Comparison of ENCODE assay signal across 21 cellular contexts in the genomic region with DNA sequence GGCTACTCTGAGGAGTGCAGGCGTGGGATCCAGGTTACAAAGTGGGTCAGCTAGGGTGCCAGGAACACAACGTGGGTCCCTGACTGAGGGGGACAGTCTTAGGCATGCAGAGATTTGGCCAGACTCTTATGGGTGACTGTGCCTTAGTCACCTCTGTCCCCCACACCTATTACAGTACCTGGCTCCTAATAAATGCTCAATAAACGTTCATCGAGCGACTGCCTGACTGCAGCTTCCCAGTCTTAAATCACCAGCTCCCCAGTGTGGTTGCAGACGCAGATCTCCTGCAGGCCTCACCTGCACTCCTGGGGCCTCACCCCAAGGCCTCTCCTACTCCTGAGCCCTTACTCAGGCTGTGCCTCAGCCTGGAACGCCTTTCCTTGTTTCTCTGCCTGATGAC. TPM values are rescaled to one million over a fixed set of nuclear protein-coding genes. Genes with fewer than 3 reads are reported as not detected.
DNase-seq lines count a peak whose midpoint lies in the region; ATAC-seq, FAIRE-seq and TF ChIP-seq lines count a peak whose summit lies in the region.
"Had no signal": no experiment of that assay in that cellular context is flagged by ENCODE, and none has a peak within 500 bp of the region (broad histone marks: within the 10 kb centered on the region; RNA-seq: fewer than 3 reads in every experiment).

No MANE protein-coding gene starts in this region.

- H3K4me1 Mint-ChIP-seq in activated CD4-positive, alpha-beta memory T cell treated with anti-CD3 and anti-CD28 coated beads for 36 hours (ENCODE audit: low read depth) = peaks cover 29% of the 10 kb centered on the region
- H3K4me1 Mint-ChIP-seq in glutamatergic neuron (ENCODE audit: low read depth, unreplicated experiment) = peaks cover 32% of the 10 kb centered on the region

- H3K79me2 ChIP-seq in HepG2 (ENCODE audit: insufficient read depth, low read length) = peaks cover 2% of the 10 kb centered on the region

- H3K27me3 ChIP-seq in HepG2 (ENCODE audit: control insufficient read depth in 1 of 2, insufficient read depth in 2 of 2, low read length in 2 of 2) = peaks cover 0 to 6% of the 10 kb centered on the region in 2 experiments; a peak in 2 of 5 replicates
- no peaks in the 10 kb centered on the region for H3K27me3 ChIP-seq in right lobe of liver
- H3K27me3 ChIP-seq: heart right ventricle had no signal

- H3K36me3 Mint-ChIP-seq in activated CD4-positive, alpha-beta memory T cell treated with anti-CD3 and anti-CD28 coated beads for 36 hours = peaks cover 8% of the 10 kb centered on the region
- peaks cover 4% of the 10 kb centered on the region for H3K36me3 Mint-ChIP-seq in glutamatergic neuron (ENCODE audit: unreplicated experiment)
- H3K36me3 Mint-ChIP-seq: brain had no signal

- H3K9ac ChIP-seq in HepG2 (ENCODE audit: insufficient read depth, low read depth, low read length) = no peak overlapping the region

- 82% methylated on average over 7 of the region's 7 CpGs for WGBS in HepG2 (ENCODE audit: low lambda C conversion rate)
- 100% methylated on average over 3 of the region's 7 CpGs for WGBS in right lobe of liver (ENCODE audit: insufficient coverage, low coverage, low lambda C conversion rate, missing lambda C conversion rate)

- H3K27ac Mint-ChIP-seq in activated CD4-positive, alpha-beta memory T cell treated with anti-CD3 and anti-CD28 coated beads for 36 hours = peak overlapping the region; percentile 66
- H3K27ac Mint-ChIP-seq in glutamatergic neuron (ENCODE audit: unreplicated experiment) = peak overlapping the region; percentile 88

- POLR2A ChIA-PET in HepG2 (lab: Yijun Ruan, JAX) = interaction anchor here (0.9 to 1.3 kb wide), 2 partner anchors 9 to 12 kb away, joined by 3 to 4 read pairs; no protein-coding TSS in a partner anchor
- POLR2A ChIA-PET in activated CD4-positive, alpha-beta memory T cell treated with anti-CD3 and anti-CD28 coated beads for 36 hours (lab: Charles Lee) = interaction anchor here (1.0 to 1.7 kb wide), 3 partner anchors 24 to 561 kb away, joined by 3 to 6 read pairs (median 3); a partner anchor contains a TSS

- H3K36me3 ChIP-seq in HepG2 (replicated peaks in 1 of 2; ENCODE audit: control insufficient read depth in 1 of 2, insufficient read depth in 2 of 2, low read length in 2 of 2) = no peaks in the 10 kb centered on the region
- no peaks in the 10 kb centered on the region for H3K36me3 ChIP-seq in right lobe of liver
- H3K36me3 ChIP-seq: heart right ventricle, thoracic aorta had no signal

- TF ChIP-seq POLR2A in HepG2 (IDR thresholded peaks at IDR 0.05; ENCODE audit: insufficient read depth in 1 of 2, low read depth in 2 of 2, low read length in 2 of 2) = 0 out of 4 replicates have a peak, but pooled peaks of 1 of the 2 experiments have one; percentile 12
- TF ChIP-seq POLR2A in right lobe of liver (IDR thresholded peaks at IDR 0.05) = no peak

- DNase-seq in HepG2 (ENCODE audit: low spot score) (no peak), right lobe of liver (no peak), glutamatergic neuron (no peak)
- no peak for DNase-seq in activated CD4-positive, alpha-beta memory T cell treated with anti-CD3 and anti-CD28 coated beads for 36 hours
- no peak for DNase-seq in stimulated activated CD4-positive, alpha-beta T cell treated with anti-CD3 and anti-CD28 coated beads, Interleukin-4, amount 100 ng/mL, for 4 hours
- DNase-seq: COR-L47, H7, heart right ventricle, KG1, left ventricle myocardium superior, midbrain, MV-4-11, NCI-H187 treated with DMSO at 0.1 percent for 48 hours, NCI-H774, occipital lobe, retina had no signal

- H3K9me3 ChIP-seq in HepG2 (ENCODE audit: low read length) = no peaks in the 10 kb centered on the region
- no peaks in the 10 kb centered on the region for H3K9me3 ChIP-seq in right lobe of liver
- H3K9me3 ChIP-seq: heart right ventricle, thoracic aorta had no signal

- H3K4me3 ChIP-seq in HepG2 (replicated peaks in 1 of 3; ENCODE audit: insufficient read depth in 1 of 3, low read depth in 2 of 3, low read length in 3 of 3) (no peak overlapping the region), right lobe of liver (no peak overlapping the region)
- H3K4me3 ChIP-seq: heart right ventricle, thoracic aorta had no signal

- H3K4me2 ChIP-seq in HepG2 (ENCODE audit: low read depth, low read length) = no peak overlapping the region

- FAIRE-seq in HepG2 (lab: Jason Lieb, UNC) = no peak
- FAIRE-seq: colon had no signal

- no peak for TF ChIP-seq RAD21 in HepG2 (CRISPR knock-in tag; IDR thresholded peaks at IDR 0.05)

- in situ Hi-C loops in HepG2 (cut with HindIII; ENCODE audit: extremely low pct_ligation_motif_present, low pct_unique_long_range_greater_than_20kb) = no loop called here

- intact Hi-C loops in HepG2 (cut with micrococcal nuclease; ENCODE audit: unreplicated experiment) (no loop called here), right lobe of liver (cut with DNase I) (no loop called here)
- intact Hi-C loops in activated CD4-positive, alpha-beta memory T cell treated with anti-CD3 and anti-CD28 coated beads for 36 hours (cut with micrococcal nuclease) = loop anchor here (5.0 to 10.0 kb wide), 7 partner anchors 113 to 776 kb away; a partner anchor contains a TSS

- H3K4me3 Mint-ChIP-seq in activated CD4-positive, alpha-beta memory T cell treated with anti-CD3 and anti-CD28 coated beads for 36 hours = no peak overlapping the region
- H3K4me3 Mint-ChIP-seq in glutamatergic neuron (ENCODE audit: unreplicated experiment) = peak overlapping the region; percentile 15

- ATAC-seq in HepG2 (no peak), right lobe of liver (no peak), GM18870 (IDR thresholded peaks at IDR 0.05; ENCODE audit: unreplicated experiment) (no peak), HG02610 (IDR thresholded peaks at IDR 0.05; ENCODE audit: unreplicated experiment) (no peak)
- ATAC-seq: heart right ventricle, left ventricle myocardium superior had no signal

- no peaks in the 10 kb centered on the region for H4K20me1 ChIP-seq in HepG2 (ENCODE audit: insufficient read depth, low read length)

- CTCF ChIA-PET in HepG2 (lab: Yijun Ruan, JAX; ENCODE audit: low intra/inter-chr PET ratio, low total read pairs) = no interaction called here
- CTCF ChIA-PET in activated CD4-positive, alpha-beta memory T cell treated with anti-CD3 and anti-CD28 coated beads for 36 hours (lab: Charles Lee) = interaction anchor here (0.8 to 5.0 kb wide), 4 partner anchors 9 to 111 kb away, joined by 3 to 51 read pairs (median 5); no protein-coding TSS in a partner anchor

- no peak overlapping the region for H3K27ac ChIP-seq in HepG2 (ENCODE audit: extremely low read length, insufficient read depth, low read length)
- H3K27ac ChIP-seq in right lobe of liver = no peak overlapping the region
- H3K27ac ChIP-seq: heart right ventricle, thoracic aorta had no signal

- no peaks in the 10 kb centered on the region for H3K9me3 Mint-ChIP-seq in activated CD4-positive, alpha-beta memory T cell treated with anti-CD3 and anti-CD28 coated beads for 36 hours
- H3K9me3 Mint-ChIP-seq in glutamatergic neuron (ENCODE audit: unreplicated experiment) = peaks cover 9% of the 10 kb centered on the region

- H3K4me1 ChIP-seq in HepG2 (ENCODE audit: insufficient read depth, low read length) (peaks cover 74% of the 10 kb centered on the region), right lobe of liver (peaks cover 0 to 14% (median 1%) of the 10 kb centered on the region in 4 donors)

- no peak overlapping the region for H2AFZ ChIP-seq in HepG2 (ENCODE audit: low read length)

- no peaks in the 10 kb centered on the region for H3K27me3 Mint-ChIP-seq in activated CD4-positive, alpha-beta memory T cell treated with anti-CD3 and anti-CD28 coated beads for 36 hours
- peaks cover 16% of the 10 kb centered on the region for H3K27me3 Mint-ChIP-seq in glutamatergic neuron (ENCODE audit: unreplicated experiment)

- TF ChIP-seq CTCF in HepG2 (CRISPR knock-in tag; IDR thresholded peaks at IDR 0.05) (no peak), right lobe of liver (IDR thresholded peaks at IDR 0.05) (no peak), glutamatergic neuron (IDR thresholded peaks at IDR 0.05; ENCODE audit: partially characterized antibody, unreplicated experiment) (no peak)

- TF ChIP-seq EP300 in HepG2 (IDR thresholded peaks at IDR 0.05; ENCODE audit: low read depth in 2 of 2, low read length in 2 of 2) = no peak
- no peak for TF ChIP-seq EP300 in HepG2 (CRISPR knock-in tag; IDR thresholded peaks at IDR 0.05; ENCODE audit: borderline replicate concordance)

- no TSS peak for BruUV-seq in HepG2 (replicated peaks; lab: Mats Ljungman, UMichigan)

RNA-seq across cellular contexts. Expression of a gene that starts 3.2 kb away (rescaled TPM):
- total RNA-seq in HepG2 (2016; rRNA removed; fragmentation: Illumina TruSeq; extraction: Trizol) (18.2 and 45.6 TPM in 2 replicates), right lobe of liver (100 to 1,000 TPM; 104 to 174 (median 144) TPM), glutamatergic neuron (ENCODE audit: unreplicated experiment) (174 TPM)
- total RNA-seq in HepG2 (2016; cell fraction: cytosol; rRNA removed; fragmentation: Illumina TruSeq; extraction: Trizol; ENCODE audit: low read depth) = 7.7 and 8.7 TPM in 2 replicates
- 15.8 and 46.5 TPM in 2 replicates for total RNA-seq in HepG2 (2016; cell fraction: insoluble cytoplasmic fraction; rRNA removed; fragmentation: Illumina TruSeq; extraction: Trizol)
- total RNA-seq in HepG2 (2016; cell fraction: membrane; rRNA removed; fragmentation: Illumina TruSeq; extraction: Trizol) = 8.0 and 10.1 TPM in 2 replicates
- total RNA-seq in HepG2 (2016; cell fraction: nucleus; rRNA removed; fragmentation: Illumina TruSeq; extraction: Trizol) = 45.0 and 55.0 TPM in 2 replicates
- 56.6 and 94.4 TPM in 2 replicates for polyA plus RNA-seq in HepG2 (2011; rRNA removed)
- polyA plus RNA-seq in HepG2 (2011; cell fraction: cytosol; rRNA removed) = 56.4 and 70.2 TPM in 2 replicates
- polyA plus RNA-seq in HepG2 (2011; cell fraction: nucleus; rRNA removed) = 131 and 136 TPM in 2 replicates
- 54.3 and 62.5 TPM in 2 replicates for polyA plus RNA-seq in HepG2 (2012)
- 1.7 and 2.0 TPM in 2 replicates for polyA plus RNA-seq in HepG2 (2016; cell fraction: cytosol; fragmentation: Illumina TruSeq; extraction: Trizol; ENCODE audit: low read depth)
- polyA plus RNA-seq in HepG2 (2016; cell fraction: insoluble cytoplasmic fraction; fragmentation: Illumina TruSeq; extraction: Trizol; ENCODE audit: low read depth) = 13.1 and 15.6 TPM in 2 replicates
- polyA plus RNA-seq in HepG2 (2016; cell fraction: membrane; fragmentation: Illumina TruSeq; extraction: Trizol; ENCODE audit: low read depth) = 2.6 and 3.3 TPM in 2 replicates
- polyA plus RNA-seq in HepG2 (2016; cell fraction: nucleus; fragmentation: Illumina TruSeq; extraction: Trizol; ENCODE audit: insufficient read depth, low read depth) = 64.6 and 66.8 TPM in 2 replicates
- 70.8 and 210 TPM in 2 replicates for polyA minus RNA-seq in HepG2 (2011; rRNA and poly(A)+ RNA removed; ENCODE audit: low replicate concordance)
- polyA minus RNA-seq in HepG2 (2011; cell fraction: cytosol; rRNA and poly(A)+ RNA removed) = 64.5 and 71.6 TPM in 2 replicates
- polyA minus RNA-seq in HepG2 (2011; cell fraction: nucleus; rRNA and poly(A)+ RNA removed) = 46.5 and 51.3 TPM in 2 replicates
- 100 to 1,000 TPM; 159 to 168 TPM for total RNA-seq in activated CD4-positive, alpha-beta memory T cell treated with anti-CD3 and anti-CD28 coated beads for 36 hours

RNA-seq across cellular contexts. Expression of a gene that starts 34.9 kb away (rescaled TPM):
- total RNA-seq in HepG2 (2016; rRNA removed; fragmentation: Illumina TruSeq; extraction: Trizol) (8.0 and 8.8 TPM in 2 replicates), right lobe of liver (1 to 10 TPM; 2.0 to 6.2 (median 5.1) TPM), glutamatergic neuron (ENCODE audit: unreplicated experiment) (19.4 TPM)
- 8.4 and 10.6 TPM in 2 replicates for total RNA-seq in HepG2 (2016; cell fraction: cytosol; rRNA removed; fragmentation: Illumina TruSeq; extraction: Trizol; ENCODE audit: low read depth)
- 7.8 and 8.3 TPM in 2 replicates for total RNA-seq in HepG2 (2016; cell fraction: insoluble cytoplasmic fraction; rRNA removed; fragmentation: Illumina TruSeq; extraction: Trizol)
- 15.9 and 18.1 TPM in 2 replicates for total RNA-seq in HepG2 (2016; cell fraction: membrane; rRNA removed; fragmentation: Illumina TruSeq; extraction: Trizol)
- 3.2 and 3.8 TPM in 2 replicates for total RNA-seq in HepG2 (2016; cell fraction: nucleus; rRNA removed; fragmentation: Illumina TruSeq; extraction: Trizol)
- 9.0 and 10.7 TPM in 2 replicates for polyA plus RNA-seq in HepG2 (2011; rRNA removed)
- polyA plus RNA-seq in HepG2 (2011; cell fraction: cytosol; rRNA removed) = 11.6 and 14.0 TPM in 2 replicates
- 6.6 and 8.0 TPM in 2 replicates for polyA plus RNA-seq in HepG2 (2011; cell fraction: nucleus; rRNA removed)
- 4.6 and 5.9 TPM in 2 replicates for polyA plus RNA-seq in HepG2 (2012)
- 10.5 and 11.9 TPM in 2 replicates for polyA plus RNA-seq in HepG2 (2016; cell fraction: cytosol; fragmentation: Illumina TruSeq; extraction: Trizol; ENCODE audit: low read depth)
- 7.7 and 9.2 TPM in 2 replicates for polyA plus RNA-seq in HepG2 (2016; cell fraction: insoluble cytoplasmic fraction; fragmentation: Illumina TruSeq; extraction: Trizol; ENCODE audit: low read depth)
- polyA plus RNA-seq in HepG2 (2016; cell fraction: membrane; fragmentation: Illumina TruSeq; extraction: Trizol; ENCODE audit: low read depth) = 13.7 and 14.4 TPM in 2 replicates
- 5.5 and 8.1 TPM in 2 replicates for polyA plus RNA-seq in HepG2 (2016; cell fraction: nucleus; fragmentation: Illumina TruSeq; extraction: Trizol; ENCODE audit: insufficient read depth, low read depth)
- polyA minus RNA-seq in HepG2 (2011; rRNA and poly(A)+ RNA removed; ENCODE audit: low replicate concordance) = 6.9 and 10.7 TPM in 2 replicates
- 1.5 and 2.4 TPM in 2 replicates for polyA minus RNA-seq in HepG2 (2011; cell fraction: cytosol; rRNA and poly(A)+ RNA removed)
- polyA minus RNA-seq in HepG2 (2011; cell fraction: nucleus; rRNA and poly(A)+ RNA removed) = 1.0 and 1.5 TPM in 2 replicates
- 1 to 10 TPM; 7.7 to 8.3 TPM for total RNA-seq in activated CD4-positive, alpha-beta memory T cell treated with anti-CD3 and anti-CD28 coated beads for 36 hours

RNA-seq across cellular contexts. Expression of a gene that starts 53.3 kb away (rescaled TPM):
- total RNA-seq in HepG2 (2016; rRNA removed; fragmentation: Illumina TruSeq; extraction: Trizol) = 22.3 and 24.6 TPM in 2 replicates
- 9.4 and 11.9 TPM in 2 replicates for total RNA-seq in HepG2 (2016; cell fraction: cytosol; rRNA removed; fragmentation: Illumina TruSeq; extraction: Trizol; ENCODE audit: low read depth)
- 22.2 and 23.5 TPM in 2 replicates for total RNA-seq in HepG2 (2016; cell fraction: insoluble cytoplasmic fraction; rRNA removed; fragmentation: Illumina TruSeq; extraction: Trizol)
- 10.5 and 13.9 TPM in 2 replicates for total RNA-seq in HepG2 (2016; cell fraction: membrane; rRNA removed; fragmentation: Illumina TruSeq; extraction: Trizol)
- 28.5 and 30.6 TPM in 2 replicates for total RNA-seq in HepG2 (2016; cell fraction: nucleus; rRNA removed; fragmentation: Illumina TruSeq; extraction: Trizol)
- 27.0 and 34.6 TPM in 2 replicates for polyA plus RNA-seq in HepG2 (2011; rRNA removed)
- polyA plus RNA-seq in HepG2 (2011; cell fraction: cytosol; rRNA removed) = 12.2 TPM in 2 replicates
- polyA plus RNA-seq in HepG2 (2011; cell fraction: nucleus; rRNA removed) = 95.6 and 97.7 TPM in 2 replicates
- 27.1 and 32.6 TPM in 2 replicates for polyA plus RNA-seq in HepG2 (2012)
- polyA plus RNA-seq in HepG2 (2016; cell fraction: cytosol; fragmentation: Illumina TruSeq; extraction: Trizol; ENCODE audit: low read depth) = 1.9 and 2.1 TPM in 2 replicates
- polyA plus RNA-seq in HepG2 (2016; cell fraction: insoluble cytoplasmic fraction; fragmentation: Illumina TruSeq; extraction: Trizol; ENCODE audit: low read depth) = 11.2 and 13.8 TPM in 2 replicates
- polyA plus RNA-seq in HepG2 (2016; cell fraction: membrane; fragmentation: Illumina TruSeq; extraction: Trizol; ENCODE audit: low read depth) = 4.8 and 5.6 TPM in 2 replicates
- 23.2 and 23.4 TPM in 2 replicates for polyA plus RNA-seq in HepG2 (2016; cell fraction: nucleus; fragmentation: Illumina TruSeq; extraction: Trizol; ENCODE audit: insufficient read depth, low read depth)
- polyA minus RNA-seq in HepG2 (2011; rRNA and poly(A)+ RNA removed; ENCODE audit: low replicate concordance) = 58.7 and 59.1 TPM in 2 replicates
- polyA minus RNA-seq in HepG2 (2011; cell fraction: cytosol; rRNA and poly(A)+ RNA removed) = 15.1 and 17.8 TPM in 2 replicates
- polyA minus RNA-seq in HepG2 (2011; cell fraction: nucleus; rRNA and poly(A)+ RNA removed) = 81.0 and 88.9 TPM in 2 replicates
- 10 to 100 TPM; 13.4 to 21.6 (median 16.7) TPM for total RNA-seq in right lobe of liver
- 10 to 100 TPM; 95.4 to 98.1 TPM for total RNA-seq in activated CD4-positive, alpha-beta memory T cell treated with anti-CD3 and anti-CD28 coated beads for 36 hours
- total RNA-seq in glutamatergic neuron (ENCODE audit: unreplicated experiment) = 55.6 TPM

RNA-seq across cellular contexts. Expression of a gene that starts 58.3 kb away (rescaled TPM):
- total RNA-seq in HepG2 (2016; rRNA removed; fragmentation: Illumina TruSeq; extraction: Trizol) (30.6 and 31.7 TPM in 2 replicates), right lobe of liver (10 to 100 TPM; 13.0 to 32.2 (median 21.7) TPM), glutamatergic neuron (ENCODE audit: unreplicated experiment) (51.0 TPM)
- 8.1 and 9.2 TPM in 2 replicates for total RNA-seq in HepG2 (2016; cell fraction: cytosol; rRNA removed; fragmentation: Illumina TruSeq; extraction: Trizol; ENCODE audit: low read depth)
- total RNA-seq in HepG2 (2016; cell fraction: insoluble cytoplasmic fraction; rRNA removed; fragmentation: Illumina TruSeq; extraction: Trizol) = 26.6 and 29.1 TPM in 2 replicates
- 33.4 and 36.1 TPM in 2 replicates for total RNA-seq in HepG2 (2016; cell fraction: membrane; rRNA removed; fragmentation: Illumina TruSeq; extraction: Trizol)
- total RNA-seq in HepG2 (2016; cell fraction: nucleus; rRNA removed; fragmentation: Illumina TruSeq; extraction: Trizol) = 17.6 and 22.7 TPM in 2 replicates
- 38.4 and 44.5 TPM in 2 replicates for polyA plus RNA-seq in HepG2 (2011; rRNA removed)
- polyA plus RNA-seq in HepG2 (2011; cell fraction: cytosol; rRNA removed) = 39.7 and 45.2 TPM in 2 replicates
- 36.9 and 44.6 TPM in 2 replicates for polyA plus RNA-seq in HepG2 (2011; cell fraction: nucleus; rRNA removed)
- polyA plus RNA-seq in HepG2 (2012) = 28.7 and 33.3 TPM in 2 replicates
- 7.4 and 8.3 TPM in 2 replicates for polyA plus RNA-seq in HepG2 (2016; cell fraction: cytosol; fragmentation: Illumina TruSeq; extraction: Trizol; ENCODE audit: low read depth)
- polyA plus RNA-seq in HepG2 (2016; cell fraction: insoluble cytoplasmic fraction; fragmentation: Illumina TruSeq; extraction: Trizol; ENCODE audit: low read depth) = 28.7 and 31.1 TPM in 2 replicates
- 21.8 and 25.8 TPM in 2 replicates for polyA plus RNA-seq in HepG2 (2016; cell fraction: membrane; fragmentation: Illumina TruSeq; extraction: Trizol; ENCODE audit: low read depth)
- polyA plus RNA-seq in HepG2 (2016; cell fraction: nucleus; fragmentation: Illumina TruSeq; extraction: Trizol; ENCODE audit: insufficient read depth, low read depth) = 40.7 and 49.6 TPM in 2 replicates
- 51.9 and 81.6 TPM in 2 replicates for polyA minus RNA-seq in HepG2 (2011; rRNA and poly(A)+ RNA removed; ENCODE audit: low replicate concordance)
- 20.5 and 24.2 TPM in 2 replicates for polyA minus RNA-seq in HepG2 (2011; cell fraction: cytosol; rRNA and poly(A)+ RNA removed)
- 25.5 and 25.6 TPM in 2 replicates for polyA minus RNA-seq in HepG2 (2011; cell fraction: nucleus; rRNA and poly(A)+ RNA removed)
- total RNA-seq in activated CD4-positive, alpha-beta memory T cell treated with anti-CD3 and anti-CD28 coated beads for 36 hours = 10 to 100 TPM; 71.8 to 78.4 TPM
